ENCODE assay signal across 17 cellular contexts in genomic region chr5:81251922-81252321, GRCh38. TPM values are rescaled to one million over a fixed set of nuclear protein-coding genes. Genes with fewer than 3 reads are reported as not detected.
DNase-seq lines count a peak whose midpoint lies in the region; ATAC-seq and TF ChIP-seq lines count a peak whose summit lies in the region.
"Had no signal": no experiment of that assay in that cellular context is flagged by ENCODE, and none has a peak within 500 bp of the region (broad histone marks: within the 10 kb centered on the region; RNA-seq: fewer than 3 reads in every experiment).

No MANE protein-coding gene starts in this region.

- no peak overlapping the region for H2AK5ac ChIP-seq in mesenchymal stem cell (ENCODE audit: low read length, severe bottlenecking)

- H3K23ac ChIP-seq in mesenchymal stem cell (ENCODE audit: low read length in 2 of 2), result no peak overlapping the region

- no peak overlapping the region for H2BK12ac ChIP-seq in mesenchymal stem cell (ENCODE audit: low read length in 2 of 2)

- H4K91ac ChIP-seq in mesenchymal stem cell (ENCODE audit: low read length), result no peak overlapping the region

- H3K27ac ChIP-seq in left ventricle myocardium inferior (replicated peaks), result peak overlapping the region; percentile 63
- peak overlapping the region; percentile 98 to 100 (median 98) for H3K27ac ChIP-seq in gastrocnemius medialis
- H3K27ac ChIP-seq in OCI-LY7 (ENCODE audit: low read depth, low read length, poor library complexity, severe bottlenecking), result no peak overlapping the region
- no peak overlapping the region for H3K27ac ChIP-seq in mesenchymal stem cell (ENCODE audit: low read length, poor library complexity, severe bottlenecking)
- H3K27ac ChIP-seq: BLaER1, HL-60 had no signal

- H3K9me3 ChIP-seq in left ventricle myocardium inferior (replicated peaks) (no peaks in the 10 kb centered on the region), gastrocnemius medialis (no peaks in the 10 kb centered on the region), OCI-LY7 (ENCODE audit: low read length) (no peaks in the 10 kb centered on the region), mesenchymal stem cell (ENCODE audit: control insufficient read depth, low read length) (no peaks in the 10 kb centered on the region)
- H3K9me3 ChIP-seq: BLaER1, Caco-2 had no signal

- CTCF ChIA-PET in OCI-LY7 (lab: Charles Lee; ENCODE audit: unreplicated experiment), result no interaction called here

- peaks cover 68% of the 10 kb centered on the region for H3K36me3 ChIP-seq in left ventricle myocardium inferior
- peaks cover 0 to 45% of the 10 kb centered on the region in 2 donors for H3K36me3 ChIP-seq in gastrocnemius medialis
- peaks cover 6% of the 10 kb centered on the region; the same call in 1 of the 2 replicates for H3K36me3 ChIP-seq in OCI-LY7 (ENCODE audit: insufficient read depth, low read length)
- H3K36me3 ChIP-seq in mesenchymal stem cell (ENCODE audit: control insufficient read depth in 1 of 2, insufficient read depth in 2 of 2, low read depth in 1 of 2, low read length in 2 of 2), result peaks cover 7 to 9% of the 10 kb centered on the region in 2 experiments

- no peak overlapping the region for H2BK120ac ChIP-seq in mesenchymal stem cell (ENCODE audit: low read depth, low read length)

- H4K20me1 ChIP-seq in OCI-LY7 (ENCODE audit: insufficient read depth, low read length), result no peaks in the 10 kb centered on the region
- H4K20me1 ChIP-seq: BLaER1 had no signal

- H3K79me1 ChIP-seq in mesenchymal stem cell (replicated peaks; ENCODE audit: low read length, poor library complexity, severe bottlenecking), result peaks cover 21% of the 10 kb centered on the region

- H3K4ac ChIP-seq in mesenchymal stem cell (ENCODE audit: low read depth in 1 of 2, low read length in 2 of 2), result no peak overlapping the region

- POLR2A ChIA-PET in OCI-LY7 (lab: Charles Lee), result no interaction called here

- no peak overlapping the region for H4K8ac ChIP-seq in mesenchymal stem cell (ENCODE audit: low read length)

- intact Hi-C loops in left ventricle myocardium inferior (cut with micrococcal nuclease), result no loop called here
- intact Hi-C loops in gastrocnemius medialis (cut with DNase I; ENCODE audit: low total_unique reads), result no loop called here
- intact Hi-C loops in OCI-LY7 (cut with micrococcal nuclease; ENCODE audit: unreplicated experiment), result no loop called here

- no peak overlapping the region for H3K4me2 ChIP-seq in OCI-LY7 (ENCODE audit: low read length)
- H3K4me2 ChIP-seq in mesenchymal stem cell (ENCODE audit: low read length, poor library complexity, severe bottlenecking), result no peak overlapping the region
- H3K4me2 ChIP-seq: BLaER1 had no signal

- no peak for TF ChIP-seq POLR2A in gastrocnemius medialis (IDR thresholded peaks at IDR 0.05)

- no peaks in the 10 kb centered on the region for H3K79me2 ChIP-seq in OCI-LY7 (ENCODE audit: insufficient read depth, low read depth, low read length)

- H3K14ac ChIP-seq in mesenchymal stem cell (ENCODE audit: low read length in 2 of 2), result no peak overlapping the region

- in situ Hi-C loops in gastrocnemius medialis (cut with MboI; ENCODE audit: low sequenced_read_pairs in 4 of 4), result no loop called here

- no peak overlapping the region for H3K18ac ChIP-seq in mesenchymal stem cell (ENCODE audit: low read depth in 1 of 2, low read length in 2 of 2)

- 97% methylated on average over 5 of the region's 5 CpGs for WGBS in mesenchymal stem cell

- H3K9me2 ChIP-seq in OCI-LY7 (ENCODE audit: insufficient read depth, low read length), result no peaks in the 10 kb centered on the region

- H3K4me3 ChIP-seq in left ventricle myocardium inferior, result no peak overlapping the region
- H3K4me3 ChIP-seq in gastrocnemius medialis, result no peak overlapping the region
- no peak overlapping the region for H3K4me3 ChIP-seq in OCI-LY7 (ENCODE audit: low read depth, low read length, poor library complexity, severe bottlenecking)
- no peak overlapping the region for H3K4me3 ChIP-seq in mesenchymal stem cell (ENCODE audit: insufficient read depth in 1 of 2, low read depth in 1 of 2, low read length in 2 of 2)
- H3K4me3 ChIP-seq: BLaER1 had no signal

- H3K4me1 ChIP-seq in left ventricle myocardium inferior (peaks cover 82% of the 10 kb centered on the region), gastrocnemius medialis (peaks cover 48 to 51% of the 10 kb centered on the region in 2 donors), OCI-LY7 (ENCODE audit: insufficient read depth, low read length, poor library complexity, severe bottlenecking) (no peaks in the 10 kb centered on the region), mesenchymal stem cell (ENCODE audit: control insufficient read depth, insufficient read depth, low read depth, low read length) (no peaks in the 10 kb centered on the region)
- H3K4me1 ChIP-seq: BLaER1 had no signal

- H3K9ac ChIP-seq in mesenchymal stem cell (ENCODE audit: low read length), result no peak overlapping the region
- H3K9ac ChIP-seq: BLaER1 had no signal

- DNase-seq in NCI-H345 (lab: John Stamatoyannopoulos, UW) (peak; percentile 23), NCI-H345 treated with DMSO at 0.1 percent for 48 hours (lab: John Stamatoyannopoulos, UW; ENCODE audit: unreplicated experiment) (no peak), left ventricle myocardium inferior (no peak), gastrocnemius medialis (no peak), OCI-LY7 (ENCODE audit: low spot score) (no peak), mesenchymal stem cell (no peak)
- DNase-seq: 8988T; AML-193; Caco-2; CD8-positive, alpha-beta memory T cell; DND-41; GDM1; HCEC 1CT; HFFc6 had no signal

- H2BK15ac ChIP-seq in mesenchymal stem cell (ENCODE audit: low read depth, poor library complexity, severe bottlenecking), result no peak overlapping the region

- H2AFZ ChIP-seq in OCI-LY7 (ENCODE audit: low read length) (no peak overlapping the region), mesenchymal stem cell (ENCODE audit: low read depth, low read length) (no peak overlapping the region)

- H2BK5ac ChIP-seq in mesenchymal stem cell (ENCODE audit: low read depth, low read length, poor library complexity, severe bottlenecking), result no peak overlapping the region

- TF ChIP-seq CTCF in left ventricle myocardium inferior (IDR thresholded peaks at IDR 0.05; ENCODE audit: borderline replicate concordance) (no peak), gastrocnemius medialis (IDR thresholded peaks at IDR 0.05 in 4 of 5, conservative IDR thresholded peaks at IDR 0.05 in 1 of 5) (no peak), OCI-LY7 (conservative IDR thresholded peaks at IDR 0.05; ENCODE audit: low read length) (no peak)

- ATAC-seq in gastrocnemius medialis (peak; percentile 60 to 61), GM19397 (IDR thresholded peaks at IDR 0.05; ENCODE audit: unreplicated experiment) (no peak)

- BruUV-seq in OCI-LY7 (replicated peaks; lab: Mats Ljungman, UMichigan), result no TSS peak

- H3K27me3 ChIP-seq in left ventricle myocardium inferior (ENCODE audit: low read depth) (no peaks in the 10 kb centered on the region), gastrocnemius medialis (no peaks in the 10 kb centered on the region), mesenchymal stem cell (ENCODE audit: control insufficient read depth in 1 of 2, insufficient read depth in 1 of 2, low read length in 2 of 2) (no peaks in the 10 kb centered on the region)
- H3K27me3 ChIP-seq: BLaER1 had no signal

RNA-seq across cellular contexts. Expression of gene CKMT2, which starts 18.8 kb away (rescaled TPM):
- total RNA-seq in left ventricle myocardium inferior (1,824 TPM), gastrocnemius medialis (1,000 to 10,000 TPM in 2 of 4 donors, 100 to 1,000 TPM in 2; 550 to 1,114 (median 879) TPM), OCI-LY7 (2022) (not detected in 2 replicates)
- total RNA-seq in OCI-LY7 (2014; rRNA removed; shearing (Covaris generic)), result not detected in 2 replicates
- 0.19 TPM for polyA plus RNA-seq in mesenchymal stem cell (2013, experiment 1 of 2)
- 0.19 TPM for polyA plus RNA-seq in mesenchymal stem cell (2013, experiment 2 of 2)
- total RNA-seq: Caco-2; CD8-positive, alpha-beta memory T cell; HFFc6 had no signal
- polyA plus RNA-seq: CD8-positive, alpha-beta memory T cell had no signal

RNA-seq across cellular contexts. Expression of gene ZCCHC9, which starts 49.5 kb away (rescaled TPM):
- total RNA-seq in left ventricle myocardium inferior (8.9 TPM), gastrocnemius medialis (10 to 100 TPM in 3 of 4 donors, 1 to 10 TPM in 1; 8.0 to 15.7 (median 12.3) TPM), OCI-LY7 (2022) (27.4 and 29.1 TPM in 2 replicates)
- 19.2 and 29.1 TPM in 2 replicates for total RNA-seq in OCI-LY7 (2014; rRNA removed; shearing (Covaris generic))
- 48.8 TPM for polyA plus RNA-seq in mesenchymal stem cell (2013, experiment 1 of 2)
- 47.8 TPM for polyA plus RNA-seq in mesenchymal stem cell (2013, experiment 2 of 2)

Comparison
In these comparisons a context has a peak if more than half of its experiments do, and no peak if none do; other contexts are left out.
1. H3K27ac ChIP-seq: peak in left ventricle myocardium inferior (single experiment) and gastrocnemius medialis (4 of 4); none in OCI-LY7 (single experiment) and mesenchymal stem cell (single experiment).
2. RNA of gene CKMT2, which starts 18.8 kb away (total RNA-seq): 1,824 TPM in left ventricle myocardium inferior (single experiment) and 550 to 1,114 TPM in gastrocnemius medialis; not detected in OCI-LY7; every median in the first group is over 100 times any median in the second.